ENCODE assay signal across 8 cellular contexts in the genomic region with DNA sequence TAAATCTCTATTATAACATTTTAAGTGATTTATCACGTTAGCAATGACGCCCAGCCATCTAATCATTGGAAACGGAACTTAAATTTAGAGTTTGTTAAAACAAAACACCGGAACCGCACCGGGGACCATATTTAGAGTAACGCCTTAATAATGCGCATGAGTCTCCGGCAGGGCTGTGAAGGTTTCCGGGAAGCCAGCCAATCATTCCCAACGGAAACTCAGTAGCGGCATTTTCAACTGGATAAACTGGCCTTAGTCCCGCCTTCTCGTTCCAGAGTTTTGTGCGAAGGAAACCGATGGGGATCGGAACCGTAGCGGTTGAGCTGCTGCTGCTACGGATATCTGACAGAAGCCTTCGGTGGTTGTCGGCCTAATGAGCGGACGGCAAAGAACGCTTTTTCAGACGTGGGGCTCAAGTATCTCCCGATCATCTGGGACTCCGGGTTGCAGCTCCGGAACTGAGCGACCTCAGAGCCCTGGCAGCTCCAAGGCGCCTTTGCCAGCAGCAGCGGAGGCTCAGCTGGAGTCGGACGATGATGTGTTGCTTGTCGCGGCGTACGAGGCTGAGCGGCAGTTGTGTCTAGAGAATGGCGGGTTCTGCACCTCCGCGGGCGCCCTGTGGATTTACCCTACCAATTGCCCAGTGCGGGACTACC. TPM values are rescaled to one million over a fixed set of nuclear protein-coding genes. Genes with fewer than 3 reads are reported as not detected.
DNase-seq lines count a peak whose midpoint lies in the region; ATAC-seq and TF ChIP-seq lines count a peak whose summit lies in the region.

A gene with protein sequence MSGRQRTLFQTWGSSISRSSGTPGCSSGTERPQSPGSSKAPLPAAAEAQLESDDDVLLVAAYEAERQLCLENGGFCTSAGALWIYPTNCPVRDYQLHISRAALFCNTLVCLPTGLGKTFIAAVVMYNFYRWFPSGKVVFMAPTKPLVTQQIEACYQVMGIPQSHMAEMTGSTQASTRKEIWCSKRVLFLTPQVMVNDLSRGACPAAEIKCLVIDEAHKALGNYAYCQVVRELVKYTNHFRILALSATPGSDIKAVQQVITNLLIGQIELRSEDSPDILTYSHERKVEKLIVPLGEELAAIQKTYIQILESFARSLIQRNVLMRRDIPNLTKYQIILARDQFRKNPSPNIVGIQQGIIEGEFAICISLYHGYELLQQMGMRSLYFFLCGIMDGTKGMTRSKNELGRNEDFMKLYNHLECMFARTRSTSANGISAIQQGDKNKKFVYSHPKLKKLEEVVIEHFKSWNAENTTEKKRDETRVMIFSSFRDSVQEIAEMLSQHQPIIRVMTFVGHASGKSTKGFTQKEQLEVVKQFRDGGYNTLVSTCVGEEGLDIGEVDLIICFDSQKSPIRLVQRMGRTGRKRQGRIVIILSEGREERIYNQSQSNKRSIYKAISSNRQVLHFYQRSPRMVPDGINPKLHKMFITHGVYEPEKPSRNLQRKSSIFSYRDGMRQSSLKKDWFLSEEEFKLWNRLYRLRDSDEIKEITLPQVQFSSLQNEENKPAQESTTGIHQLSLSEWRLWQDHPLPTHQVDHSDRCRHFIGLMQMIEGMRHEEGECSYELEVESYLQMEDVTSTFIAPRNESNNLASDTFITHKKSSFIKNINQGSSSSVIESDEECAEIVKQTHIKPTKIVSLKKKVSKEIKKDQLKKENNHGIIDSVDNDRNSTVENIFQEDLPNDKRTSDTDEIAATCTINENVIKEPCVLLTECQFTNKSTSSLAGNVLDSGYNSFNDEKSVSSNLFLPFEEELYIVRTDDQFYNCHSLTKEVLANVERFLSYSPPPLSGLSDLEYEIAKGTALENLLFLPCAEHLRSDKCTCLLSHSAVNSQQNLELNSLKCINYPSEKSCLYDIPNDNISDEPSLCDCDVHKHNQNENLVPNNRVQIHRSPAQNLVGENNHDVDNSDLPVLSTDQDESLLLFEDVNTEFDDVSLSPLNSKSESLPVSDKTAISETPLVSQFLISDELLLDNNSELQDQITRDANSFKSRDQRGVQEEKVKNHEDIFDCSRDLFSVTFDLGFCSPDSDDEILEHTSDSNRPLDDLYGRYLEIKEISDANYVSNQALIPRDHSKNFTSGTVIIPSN (N-terminal part only) (plus strand): TSS at position 272 of the 656 bp plus-strand sequence. CDS start 102 bp downstream, at position 374.

- no peaks in the 10 kb centered on the region for H3K27me3 ChIP-seq in AG04450 (ENCODE audit: control insufficient read depth, insufficient read depth, low read length)

- ATAC-seq in GM18909 (IDR thresholded peaks at IDR 0.05; ENCODE audit: poor library complexity, unreplicated experiment), result peak; percentile 40
- peak; percentile 35 for ATAC-seq in HG03342 (IDR thresholded peaks at IDR 0.05; ENCODE audit: unreplicated experiment)

- TF ChIP-seq CTCF in AG04450 (IDR thresholded peaks at IDR 0.05; ENCODE audit: low read depth, low read length), result no peak

- H3K9me3 ChIP-seq in AG04450 (ENCODE audit: control insufficient read depth, insufficient read depth, low read length), result no peaks in the 10 kb centered on the region

- peak within 1 kb of the TSS; percentile 92 for H3K4me3 ChIP-seq in AG04450 (ENCODE audit: low read depth, low read length)

- POLR2A ChIA-PET in AG04450 (lab: Yijun Ruan, JAX), result interaction anchor here (1.1 to 1.2 kb wide), 2 partner anchors 25 to 174 kb away, joined by 4 to 5 read pairs; a partner anchor contains a TSS

- CTCF ChIA-PET in AG04450 (lab: Charles Lee), result interaction anchor here (1.0 to 2.5 kb wide), 2 partner anchors 131 to 133 kb away, joined by 3 to 19 read pairs; no protein-coding TSS in a partner anchor

- H3K27ac ChIP-seq in AG04450 (ENCODE audit: low read depth, low read length), result peak within 1 kb of the TSS; percentile 53

- peak; percentile 96 for DNase-seq in AG04450 (ENCODE audit: low read depth, low spot score)
- DNase-seq in NCI-H446 (lab: John Stamatoyannopoulos, UW), result peak; percentile 99
- DNase-seq in activated CD4-positive, CD25-positive, alpha-beta regulatory T cell treated with anti-CD3 and anti-CD28 coated beads, Interleukin-2, amount 50 U/mL, for 16 hours (ENCODE audit: low read depth, low spot score), result peak; percentile 76
- DNase-seq in cerebellar cortex (ENCODE audit: low spot score), result peak; percentile 99
- peak; percentile 99 for DNase-seq in iris pigment epithelial cell (ENCODE audit: low read depth)
- DNase-seq in stimulated activated CD4-positive, alpha-beta T cell treated with anti-CD3 and anti-CD28 coated beads, Interleukin-12 subunit alpha, Interleukin-12 subunit beta, amount 100 ng/mL, for 4 hours, result peak; percentile 71

RNA-seq across cellular contexts. Expression of the gene that starts here (rescaled TPM):
- polyA plus RNA-seq in AG04450 (2011; rRNA removed), result 1.5 and 2.8 TPM in 2 replicates
- 3.0 and 5.9 TPM in 2 replicates for polyA minus RNA-seq in AG04450 (2011; rRNA and poly(A)+ RNA removed)

Comparison
In these comparisons a context has a peak if more than half of its experiments do, and no peak if none do; other contexts are left out.
1. Peak in every context shown above with its lines: DNase-seq, ATAC-seq, H3K4me3 ChIP-seq and H3K27ac ChIP-seq.